ENCODE assay signal across 8 cellular contexts in genomic region chr6:25035451-25036435, GRCh38.
DNase-seq lines count a peak whose midpoint lies in the region; ATAC-seq and TF ChIP-seq lines count a peak whose summit lies in the region.

No MANE protein-coding gene starts in this region.

- no peak for TF ChIP-seq POLR2A in gastrocnemius medialis (IDR thresholded peaks at IDR 0.05)

- H3K27ac ChIP-seq in gastrocnemius medialis (no peak overlapping the region), foreskin keratinocyte (no peak overlapping the region)

- DNase-seq in ELR (ENCODE audit: low read depth) (peak; percentile 15), gastrocnemius medialis (no peak), ecto neural progenitor cell (ENCODE audit: low spot score) (no peak), foreskin keratinocyte (no peak), NCI-H510A treated with DMSO at 0.1 percent for 48 hours (lab: John Stamatoyannopoulos, UW) (no peak)
- no peak for DNase-seq in activated T-helper 1 cell treated with anti-CD3 and anti-CD28 coated beads, Interleukin-12 subunit alpha, Interleukin-12 subunit beta, Interleukin-2, Interleukin-4 antibody, amounts not matched to agents 30 ng/mL and 10 ng/mL and 1 ng/mL, durations not matched to agents 14 hours and 24 hours and 36 hours (ENCODE audit: low spot score)
- no peak for DNase-seq in naive thymus-derived CD8-positive, alpha-beta T cell

- H3K4me1 Mint-ChIP-seq in activated T-helper 1 cell treated with anti-CD3 and anti-CD28 coated beads, Interleukin-12 subunit alpha, Interleukin-12 subunit beta, Interleukin-2, Interleukin-4 antibody, amounts not matched to agents 30 ng/mL and 10 ng/mL and 1 ng/mL, durations not matched to agents 14 hours and 24 hours and 36 hours (ENCODE audit: low read depth) = peaks cover 68% of the 10 kb centered on the region
- H3K4me1 Mint-ChIP-seq in naive thymus-derived CD8-positive, alpha-beta T cell = peaks cover 20 to 64% (median 62%) of the 10 kb centered on the region in 4 donors

- H3K27me3 ChIP-seq in gastrocnemius medialis (no peaks in the 10 kb centered on the region), foreskin keratinocyte (no peaks in the 10 kb centered on the region)

- H3K36me3 ChIP-seq in gastrocnemius medialis = no peaks in the 10 kb centered on the region

- no peak overlapping the region for H3K4me3 ChIP-seq in gastrocnemius medialis

- H3K9me3 Mint-ChIP-seq in activated T-helper 1 cell treated with anti-CD3 and anti-CD28 coated beads, Interleukin-12 subunit alpha, Interleukin-12 subunit beta, Interleukin-2, Interleukin-4 antibody, amounts not matched to agents 30 ng/mL and 10 ng/mL and 1 ng/mL, durations not matched to agents 14 hours and 24 hours and 36 hours = no peaks in the 10 kb centered on the region
- H3K9me3 Mint-ChIP-seq in naive thymus-derived CD8-positive, alpha-beta T cell = no peaks in the 10 kb centered on the region

- POLR2A ChIA-PET in naive thymus-derived CD8-positive, alpha-beta T cell (lab: Charles Lee) = interaction anchor here (0.7 to 3.5 kb wide), 6 partner anchors 9 to 178 kb away, joined by 3 to 19 read pairs (median 4); no protein-coding TSS in a partner anchor

- H3K27ac Mint-ChIP-seq in activated T-helper 1 cell treated with anti-CD3 and anti-CD28 coated beads, Interleukin-12 subunit alpha, Interleukin-12 subunit beta, Interleukin-2, Interleukin-4 antibody, amounts not matched to agents 30 ng/mL and 10 ng/mL and 1 ng/mL, durations not matched to agents 14 hours and 24 hours and 36 hours = peak overlapping the region; percentile 94
- H3K27ac Mint-ChIP-seq in naive thymus-derived CD8-positive, alpha-beta T cell = peak overlapping the region; percentile 72 to 92 (median 82)

- ATAC-seq in HG03135 (IDR thresholded peaks at IDR 0.05; ENCODE audit: unreplicated experiment) (peak; percentile 40), gastrocnemius medialis (no peak), foreskin keratinocyte (no peak)
- ATAC-seq in naive thymus-derived CD8-positive, alpha-beta T cell = peak; percentile 56 to 57

- peaks cover 9% of the 10 kb centered on the region for H3K36me3 Mint-ChIP-seq in activated T-helper 1 cell treated with anti-CD3 and anti-CD28 coated beads, Interleukin-12 subunit alpha, Interleukin-12 subunit beta, Interleukin-2, Interleukin-4 antibody, amounts not matched to agents 30 ng/mL and 10 ng/mL and 1 ng/mL, durations not matched to agents 14 hours and 24 hours and 36 hours (ENCODE audit: low read depth)
- H3K36me3 Mint-ChIP-seq in naive thymus-derived CD8-positive, alpha-beta T cell = no peaks in the 10 kb centered on the region

- peak overlapping the region; percentile 89 for H3K4me3 Mint-ChIP-seq in activated T-helper 1 cell treated with anti-CD3 and anti-CD28 coated beads, Interleukin-12 subunit alpha, Interleukin-12 subunit beta, Interleukin-2, Interleukin-4 antibody, amounts not matched to agents 30 ng/mL and 10 ng/mL and 1 ng/mL, durations not matched to agents 14 hours and 24 hours and 36 hours
- H3K4me3 Mint-ChIP-seq in naive thymus-derived CD8-positive, alpha-beta T cell = peak overlapping the region; percentile 65 to 89 (median 80)

- TF ChIP-seq CTCF in gastrocnemius medialis (IDR thresholded peaks at IDR 0.05 in 4 of 5, conservative IDR thresholded peaks at IDR 0.05 in 1 of 5) (no peak), foreskin keratinocyte (conservative IDR thresholded peaks at IDR 0.05) (no peak)

- H3K27me3 Mint-ChIP-seq in activated T-helper 1 cell treated with anti-CD3 and anti-CD28 coated beads, Interleukin-12 subunit alpha, Interleukin-12 subunit beta, Interleukin-2, Interleukin-4 antibody, amounts not matched to agents 30 ng/mL and 10 ng/mL and 1 ng/mL, durations not matched to agents 14 hours and 24 hours and 36 hours (ENCODE audit: insufficient read depth) = no peaks in the 10 kb centered on the region
- no peaks in the 10 kb centered on the region for H3K27me3 Mint-ChIP-seq in naive thymus-derived CD8-positive, alpha-beta T cell

- in situ Hi-C loops in gastrocnemius medialis (cut with MboI; ENCODE audit: low sequenced_read_pairs in 4 of 4) = no loop called here

- H3K4me1 ChIP-seq in gastrocnemius medialis (no peaks in the 10 kb centered on the region), foreskin keratinocyte (no peaks in the 10 kb centered on the region)

- no peaks in the 10 kb centered on the region for H3K9me3 ChIP-seq in gastrocnemius medialis

- intact Hi-C loops in activated T-helper 1 cell treated with anti-CD3 and anti-CD28 coated beads, Interleukin-12 subunit alpha, Interleukin-12 subunit beta, Interleukin-2, Interleukin-4 antibody, amounts not matched to agents 30 ng/mL and 10 ng/mL and 1 ng/mL, durations not matched to agents 14 hours and 24 hours and 36 hours (cut with micrococcal nuclease) = loop anchor here (1.0 kb wide), 1 partner anchor 8 kb away; no protein-coding TSS in a partner anchor
- intact Hi-C loops in gastrocnemius medialis (cut with DNase I; ENCODE audit: low total_unique reads) = no loop called here

Comparison
In these comparisons a context has a peak if more than half of its experiments do, and no peak if none do; other contexts are left out.
1. ATAC-seq: peak in HG03135 (single experiment) and naive thymus-derived CD8-positive, alpha-beta T cell (2 of 2); none in gastrocnemius medialis (0 of 2) and foreskin keratinocyte (single experiment).